Comparison of ENCODE assay signal across 11 cellular contexts in the genomic region with DNA sequence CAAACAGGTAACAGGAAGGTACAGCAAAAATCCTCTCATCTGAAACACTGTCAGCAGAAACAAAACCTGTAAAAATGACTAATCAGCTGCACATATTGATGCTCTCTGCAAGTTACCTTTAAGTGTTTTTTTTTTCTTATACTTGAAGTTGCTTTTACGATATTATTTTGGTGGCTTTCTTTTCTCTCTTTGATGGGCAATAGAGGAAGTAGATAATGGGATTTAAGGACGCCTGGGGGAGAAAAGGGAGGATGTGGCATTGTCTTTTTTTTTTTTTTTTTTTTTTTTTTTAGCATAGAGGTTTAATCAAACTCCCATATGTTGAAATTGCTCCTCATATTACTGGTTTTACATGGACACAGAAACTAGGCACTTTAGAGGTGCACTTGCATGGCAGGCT.
DNase-seq lines count a peak whose midpoint lies in the region; ATAC-seq and TF ChIP-seq lines count a peak whose summit lies in the region.
"Had no signal": no experiment of that assay in that cellular context is flagged by ENCODE, and none has a peak within 500 bp of the region (broad histone marks: within the 10 kb centered on the region; RNA-seq: fewer than 3 reads in every experiment).

No MANE protein-coding gene starts in this region.

- H3K4me2 ChIP-seq in BLaER1: peak overlapping the region; percentile 59

- H4K20me1 ChIP-seq in BLaER1: no peaks in the 10 kb centered on the region

- peak; percentile 26 for DNase-seq in GM12865 (ENCODE audit: low read depth)
- peak; percentile 56 for DNase-seq in OCI-M1 (lab: John Stamatoyannopoulos, UW)
- no peak for DNase-seq in effector memory CD4-positive, alpha-beta T cell
- DNase-seq in SW480 (ENCODE audit: low spot score): no peak
- DNase-seq in iPS-NIHi7 (ENCODE audit: extremely low spot score): no peak
- DNase-seq in stimulated activated CD4-positive, alpha-beta T cell treated with anti-CD3 and anti-CD28 coated beads, Interleukin-4, amount 100 ng/mL, for 24 hours: no peak
- DNase-seq: NCI-H524 had no signal

- H3K36me3 ChIP-seq in BLaER1: peaks cover 30% of the 10 kb centered on the region
- no peaks in the 10 kb centered on the region for H3K36me3 ChIP-seq in effector memory CD4-positive, alpha-beta T cell (ENCODE audit: control insufficient read depth, insufficient read depth, low read length)

- TF ChIP-seq CTCF in GM12865 (IDR thresholded peaks at IDR 0.05; ENCODE audit: insufficient read depth, low read depth, low read length, missing control alignments): no peak

- no peak for ATAC-seq in HG03039 (IDR thresholded peaks at IDR 0.05; ENCODE audit: unreplicated experiment)
- ATAC-seq: sciatic nerve had no signal

- no peak overlapping the region for H3K9ac ChIP-seq in BLaER1

- no peak overlapping the region for H3K27ac ChIP-seq in BLaER1
- peak overlapping the region; percentile 47 for H3K27ac ChIP-seq in effector memory CD4-positive, alpha-beta T cell (ENCODE audit: insufficient read depth, low read length, poor library complexity, severe bottlenecking)
- H3K27ac ChIP-seq: adrenal gland had no signal

- H3K4me3 ChIP-seq in BLaER1 (no peak overlapping the region), GM12865 (ENCODE audit: low read depth, low read length) (no peak overlapping the region)
- H3K4me3 ChIP-seq in effector memory CD4-positive, alpha-beta T cell (ENCODE audit: insufficient read depth, low read depth, low read length, poor library complexity, severe bottlenecking): peak overlapping the region; percentile 5
- H3K4me3 ChIP-seq: adrenal gland had no signal

- no peaks in the 10 kb centered on the region for H3K27me3 ChIP-seq in BLaER1
- H3K27me3 ChIP-seq in effector memory CD4-positive, alpha-beta T cell (replicated peaks; ENCODE audit: control insufficient read depth, insufficient read depth, low read length, poor library complexity, severe bottlenecking): no peaks in the 10 kb centered on the region
- H3K27me3 ChIP-seq: adrenal gland had no signal

- no peaks in the 10 kb centered on the region for H3K9me3 ChIP-seq in BLaER1
- no peaks in the 10 kb centered on the region for H3K9me3 ChIP-seq in effector memory CD4-positive, alpha-beta T cell (ENCODE audit: control insufficient read depth, low read length)
- H3K9me3 ChIP-seq: adrenal gland had no signal

- H3K4me1 ChIP-seq in BLaER1: peaks cover 50% of the 10 kb centered on the region
- peaks cover 51% of the 10 kb centered on the region for H3K4me1 ChIP-seq in effector memory CD4-positive, alpha-beta T cell (ENCODE audit: control insufficient read depth, insufficient read depth, low read length, poor library complexity, severe bottlenecking)
- H3K4me1 ChIP-seq: adrenal gland had no signal

Comparison
In these comparisons a context has a peak if more than half of its experiments do, and no peak if none do; other contexts are left out.
1. DNase-seq: peak in GM12865 (single experiment) and OCI-M1 (single experiment); none in effector memory CD4-positive, alpha-beta T cell (0 of 3), SW480 (single experiment), iPS-NIHi7 (single experiment) and stimulated activated CD4-positive, alpha-beta T cell treated with anti-CD3 and anti-CD28 coated beads, Interleukin-4, amount 100 ng/mL, for 24 hours (single experiment).